9 cellular contexts compared by ENCODE assay signal in genomic region chr22:22922092-22922953, GRCh38. TPM values are rescaled to one million over a fixed set of nuclear protein-coding genes. Genes with fewer than 3 reads are reported as not detected.
"Had no signal": no experiment of that assay in that cellular context is flagged by ENCODE, and none has a peak within 500 bp of the region (broad histone marks: within the 10 kb centered on the region; RNA-seq: fewer than 3 reads in every experiment).

No MANE protein-coding gene starts in this region.

RNA-seq across cellular contexts. Expression of gene IGLL5, which starts 34.7 kb away (rescaled TPM):
- total RNA-seq: activated CD4-positive, alpha-beta memory T cell treated with anti-CD3 and anti-CD28 coated beads for 36 hours; activated naive CD4-positive, alpha-beta T cell treated with anti-CD3 and anti-CD28 coated beads for 36 hours; activated naive CD4-positive, alpha-beta T cell treated with anti-CD3 and anti-CD28 coated beads, Interleukin-2, amount 50 U/mL, for 72 hours; activated T-helper 1 cell treated with anti-CD3 and anti-CD28 coated beads, Interleukin-12 subunit alpha, Interleukin-12 subunit beta, Interleukin-2, Interleukin-4 antibody, amounts not matched to agents 30 ng/mL and 10 ng/mL and 1 ng/mL, durations not matched to agents 14 hours and 24 hours and 36 hours; astrocyte; cardiac septum; MCF 10A; RPMI7951; WTC11 had no signal
